Comparison of ENCODE assay signal across 20 cellular contexts in the genomic region with DNA sequence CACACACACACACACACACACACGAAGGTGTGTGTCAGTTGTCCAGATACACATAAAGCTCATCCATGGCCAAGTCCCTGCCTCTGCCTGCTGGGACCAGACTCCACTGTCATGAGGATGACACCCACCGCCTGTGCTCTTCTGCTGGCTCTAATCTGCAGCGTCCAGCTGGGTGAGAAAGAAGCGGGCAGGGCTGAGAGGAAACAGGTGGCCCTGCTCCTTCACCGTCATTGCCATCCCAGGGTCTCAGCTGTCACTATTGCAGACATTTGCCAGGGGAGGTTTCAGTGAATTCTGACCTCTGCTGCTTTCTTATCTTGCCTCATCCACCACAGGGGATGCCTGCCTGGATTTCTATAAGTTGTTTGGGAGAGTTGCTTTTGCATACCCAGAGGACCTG. TPM values are rescaled to one million over a fixed set of nuclear protein-coding genes. Genes with fewer than 3 reads are reported as not detected.
DNase-seq lines count a peak whose midpoint lies in the region; ATAC-seq and TF ChIP-seq lines count a peak whose summit lies in the region.
"Had no signal": no experiment of that assay in that cellular context is flagged by ENCODE, and none has a peak within 500 bp of the region (broad histone marks: within the 10 kb centered on the region; RNA-seq: fewer than 3 reads in every experiment).

No MANE protein-coding gene starts in this region.

- H3K27me3 ChIP-seq in SK-N-SH (ENCODE audit: insufficient read depth) (no peaks in the 10 kb centered on the region), GM23338 (ENCODE audit: insufficient read depth) (no peaks in the 10 kb centered on the region), H7 (ENCODE audit: control insufficient read depth, insufficient read depth, low read length) (no peaks in the 10 kb centered on the region)
- H3K27me3 ChIP-seq: ascending aorta, transverse colon had no signal

- no peaks in the 10 kb centered on the region for H3K9me3 ChIP-seq in SK-N-SH
- H3K9me3 ChIP-seq: ascending aorta, transverse colon had no signal

- no peak overlapping the region for H3K9ac ChIP-seq in SK-N-SH

- H3K36me3 Mint-ChIP-seq in GM23338 (ENCODE audit: low read depth), result no peaks in the 10 kb centered on the region
- H3K36me3 Mint-ChIP-seq: activated CD4-positive, alpha-beta memory T cell treated with anti-CD3 and anti-CD28 coated beads for 36 hours; activated naive CD8-positive, alpha-beta T cell treated with anti-CD3 and anti-CD28 coated beads for 36 hours; CD4-positive, CD25-positive, alpha-beta regulatory T cell had no signal

- CTCF ChIA-PET in SK-N-SH (lab: Yijun Ruan, JAX), result interaction anchor here (0.8 to 2.0 kb wide), 6 partner anchors 16 to 868 kb away, joined by 3 to 8 read pairs (median 4); no protein-coding TSS in a partner anchor

- peaks cover 2% of the 10 kb centered on the region for H3K27me3 Mint-ChIP-seq in GM23338 (ENCODE audit: insufficient read depth, low read depth, poor library complexity)
- H3K27me3 Mint-ChIP-seq: activated CD4-positive, alpha-beta memory T cell treated with anti-CD3 and anti-CD28 coated beads for 36 hours; activated naive CD8-positive, alpha-beta T cell treated with anti-CD3 and anti-CD28 coated beads for 36 hours had no signal

- peaks cover 16% of the 10 kb centered on the region; the same call in 2 of the 3 replicates for H3K9me3 Mint-ChIP-seq in GM23338
- H3K9me3 Mint-ChIP-seq: activated CD4-positive, alpha-beta memory T cell treated with anti-CD3 and anti-CD28 coated beads for 36 hours; activated naive CD8-positive, alpha-beta T cell treated with anti-CD3 and anti-CD28 coated beads for 36 hours; CD4-positive, CD25-positive, alpha-beta regulatory T cell had no signal

- no peaks in the 10 kb centered on the region for H3K4me1 Mint-ChIP-seq in GM23338
- H3K4me1 Mint-ChIP-seq: activated naive CD8-positive, alpha-beta T cell treated with anti-CD3 and anti-CD28 coated beads for 36 hours; CD4-positive, CD25-positive, alpha-beta regulatory T cell had no signal

- POLR2A ChIA-PET in SK-N-SH (lab: Yijun Ruan, JAX), result interaction anchor here (0.7 to 2.0 kb wide), 3 partner anchors 16 to 883 kb away, joined by 4 to 22 read pairs (median 4); partner anchors contain the start of genes SCGB2B2 and ZNF302

- DNase-seq in LNCaP clone FGC (ENCODE audit: low read depth) (no peak), SK-N-SH (peak; percentile 77), fibroblast of villous mesenchyme (ENCODE audit: low read depth) (peak; percentile 5), GM23338 (ENCODE audit: low spot score) (no peak), GM20000 (ENCODE audit: low spot score) (no peak), H7 (no peak)
- DNase-seq: activated CD4-positive, alpha-beta memory T cell treated with anti-CD3 and anti-CD28 coated beads for 36 hours; activated naive CD8-positive, alpha-beta T cell treated with anti-CD3 and anti-CD28 coated beads for 36 hours; CD4-positive, CD25-positive, alpha-beta regulatory T cell; islet precursor cell; NCI-H2171 treated with DMSO at 0.1 percent for 48 hours; SIG-M5; T-helper 1 cell; transverse colon had no signal

- H3K27ac ChIP-seq in C4-2B (peak overlapping the region; percentile 29), SK-N-SH (ENCODE audit: low read depth in 2 of 2, low read length in 1 of 2) (peak overlapping the region in 1 of 2 experiments; percentile 95; a peak in 2 of 4 replicates), GM23338 (ENCODE audit: low read depth) (no peak overlapping the region)
- H3K27ac ChIP-seq: ascending aorta, transverse colon had no signal

- H3F3A ChIP-seq in SK-N-SH (replicated peaks; ENCODE audit: insufficient read depth) (no peaks in the 10 kb centered on the region), GM23338 (replicated peaks; ENCODE audit: low read depth) (no peaks in the 10 kb centered on the region)

- no peak overlapping the region for H3K4me3 Mint-ChIP-seq in GM23338
- H3K4me3 Mint-ChIP-seq: activated CD4-positive, alpha-beta memory T cell treated with anti-CD3 and anti-CD28 coated beads for 36 hours; activated naive CD8-positive, alpha-beta T cell treated with anti-CD3 and anti-CD28 coated beads for 36 hours; CD4-positive, CD25-positive, alpha-beta regulatory T cell had no signal

- no peak overlapping the region for H3K27ac Mint-ChIP-seq in GM23338
- H3K27ac Mint-ChIP-seq: activated CD4-positive, alpha-beta memory T cell treated with anti-CD3 and anti-CD28 coated beads for 36 hours; activated naive CD8-positive, alpha-beta T cell treated with anti-CD3 and anti-CD28 coated beads for 36 hours had no signal

- H4K20me1 ChIP-seq in SK-N-SH (ENCODE audit: insufficient read depth) (no peaks in the 10 kb centered on the region), GM23338 (replicated peaks; ENCODE audit: insufficient read depth) (no peaks in the 10 kb centered on the region; the same call in none of the 2 replicates)

- TF ChIP-seq RAD21 in SK-N-SH (IDR thresholded peaks at IDR 0.05; ENCODE audit: low read length), result peak; percentile 14; the same call in 1 of the 2 replicates

- TF ChIP-seq EP300 in SK-N-SH (IDR thresholded peaks at IDR 0.05; ENCODE audit: borderline replicate concordance in 1 of 2, low read depth in 1 of 2, low read length in 1 of 2), result peak in 1 of 2 experiments; percentile 87; a peak in 2 of 4 replicates

- H3K4me1 ChIP-seq in SK-N-SH (ENCODE audit: control insufficient read depth in 1 of 2, insufficient read depth in 2 of 2, low read depth in 1 of 2, low read length in 1 of 2) (peaks cover 0 to 34% of the 10 kb centered on the region in 2 experiments; a peak in 2 of 4 replicates), GM23338 (ENCODE audit: insufficient read depth) (no peaks in the 10 kb centered on the region)
- H3K4me1 ChIP-seq: ascending aorta, transverse colon had no signal

- peak overlapping the region; percentile 31; the same call in 1 of the 2 replicates for H3K4me3 ChIP-seq in LNCaP clone FGC (ENCODE audit: low read depth, low read length)
- H3K4me3 ChIP-seq in SK-N-SH (ENCODE audit: low read depth in 2 of 2, low read length in 1 of 2), result no peak overlapping the region; a peak in 1 of 4 replicates
- H3K4me3 ChIP-seq in fibroblast of villous mesenchyme (ENCODE audit: low read depth, low read length), result no peak overlapping the region
- no peak overlapping the region for H3K4me3 ChIP-seq in GM23338
- no peak overlapping the region for H3K4me3 ChIP-seq in H7 (ENCODE audit: insufficient read depth, low read depth, low read length)
- H3K4me3 ChIP-seq: ascending aorta, lung, transverse colon had no signal

- 23% methylated on average over 4 of the region's 5 CpGs for WGBS in SK-N-SH (ENCODE audit: low lambda C conversion rate)

- no peaks in the 10 kb centered on the region for H3K36me3 ChIP-seq in SK-N-SH (replicated peaks in 1 of 2; ENCODE audit: control insufficient read depth in 1 of 2, insufficient read depth in 2 of 2, low read length in 1 of 2)
- no peaks in the 10 kb centered on the region for H3K36me3 ChIP-seq in GM23338 (ENCODE audit: insufficient read depth)
- H3K36me3 ChIP-seq in H7 (replicated peaks; ENCODE audit: control insufficient read depth, insufficient read depth, low read length), result no peaks in the 10 kb centered on the region
- H3K36me3 ChIP-seq: ascending aorta, transverse colon had no signal

- H2AFZ ChIP-seq in SK-N-SH (ENCODE audit: low read depth) (no peak overlapping the region), GM23338 (no peak overlapping the region)

- no peak overlapping the region for H3K4me2 ChIP-seq in SK-N-SH
- no peak overlapping the region for H3K4me2 ChIP-seq in GM23338

- no peaks in the 10 kb centered on the region for H3K9me2 ChIP-seq in SK-N-SH
- no peaks in the 10 kb centered on the region for H3K9me2 ChIP-seq in GM23338 (ENCODE audit: insufficient read depth)

- ATAC-seq in GM23338 (no peak), HG03175 (IDR thresholded peaks at IDR 0.05; ENCODE audit: unreplicated experiment) (no peak)

- TF ChIP-seq CTCF in C4-2B (conservative IDR thresholded peaks at IDR 0.05) (no peak), LNCaP clone FGC (IDR thresholded peaks at IDR 0.05; ENCODE audit: control insufficient read depth, extremely low read depth, insufficient read depth) (no peak), SK-N-SH (IDR thresholded peaks at IDR 0.05) (no peak), fibroblast of villous mesenchyme (IDR thresholded peaks at IDR 0.05; ENCODE audit: insufficient read depth, low read depth, low read length) (no peak), GM23338 (conservative IDR thresholded peaks at IDR 0.05; ENCODE audit: low read depth in 2 of 2) (no peak), GM20000 (IDR thresholded peaks at IDR 0.05; ENCODE audit: extremely low read depth, missing control alignments) (no peak)

- no peaks in the 10 kb centered on the region for H3K79me2 ChIP-seq in SK-N-SH (ENCODE audit: insufficient read depth)
- H3K79me2 ChIP-seq in GM23338 (replicated peaks; ENCODE audit: insufficient read depth), result no peaks in the 10 kb centered on the region

TF ChIP-seq in SK-N-SH, 30 proteins besides CTCF, POLR2A, EP300 and RAD21 (continues in another document):
- TF ChIP-seq EZH2phosphoT487 (IDR thresholded peaks at IDR 0.05; ENCODE audit: borderline replicate concordance, low read depth) (no peak), RCOR1 (IDR thresholded peaks at IDR 0.05; ENCODE audit: low read length) (peak; percentile 69; the same call in 1 of the 2 replicates), GABPA (IDR thresholded peaks at IDR 0.05; ENCODE audit: low read depth) (no peak), CHD2 (IDR thresholded peaks at IDR 0.05; ENCODE audit: low read length, partially characterized antibody) (peak; percentile 60)

TF ChIP-seq in GM23338, 12 proteins besides CTCF, POLR2A, EP300 and RAD21 (continues in another document):
- no peak for TF ChIP-seq POLR2AphosphoS5 (IDR thresholded peaks at IDR 0.05; ENCODE audit: low read depth)

RNA-seq across cellular contexts. Expression of gene SCGB2B2, which starts 31.4 kb away (rescaled TPM):
- polyA plus RNA-seq in SK-N-SH (2012; rRNA removed) (0.03 TPM in 2 replicates), GM23338 (2016; fragmentation: Nextera tagmentation; extraction: Ambion mirVana) (not detected in 2 replicates)
- polyA plus RNA-seq in SK-N-SH (2012; cell fraction: cytosol; rRNA removed), result 0.01 TPM in 2 replicates
- polyA plus RNA-seq in SK-N-SH (2012; cell fraction: nucleus; rRNA removed), result 0.25 and 0.32 TPM in 2 replicates
- under 0.01 TPM in 2 replicates for total RNA-seq in fibroblast of villous mesenchyme
- total RNA-seq in GM23338 (2014; rRNA removed; shearing (Covaris generic)), result 0.28 TPM in 1 of 2 replicates, not detected in the other
- not detected in 2 replicates for total RNA-seq in H7 (2014; rRNA removed; shearing (Covaris generic))
- total RNA-seq: ascending aorta, dermis microvascular lymphatic vessel endothelial cell had no signal
- polyA plus RNA-seq: fibroblast of lung had no signal

RNA-seq across cellular contexts. Expression of gene ZNF302, which starts 31.9 kb away (rescaled TPM):
- 14.3 and 17.9 TPM in 2 replicates for polyA plus RNA-seq in SK-N-SH (2012; rRNA removed)
- 11.1 and 11.6 TPM in 2 replicates for polyA plus RNA-seq in SK-N-SH (2012; cell fraction: cytosol; rRNA removed)
- polyA plus RNA-seq in SK-N-SH (2012; cell fraction: nucleus; rRNA removed), result 53.3 and 61.2 TPM in 2 replicates
- total RNA-seq in fibroblast of villous mesenchyme, result 13.2 and 15.1 TPM in 2 replicates
- 24.8 and 27.4 TPM in 2 replicates for total RNA-seq in GM23338 (2014; rRNA removed; shearing (Covaris generic))
- polyA plus RNA-seq in GM23338 (2016; fragmentation: Nextera tagmentation; extraction: Ambion mirVana), result 13.9 and 16.6 TPM in 2 replicates
- 11.5 and 16.3 TPM in 2 replicates for total RNA-seq in H7 (2014; rRNA removed; shearing (Covaris generic))

Comparison
In these comparisons a context has a peak if more than half of its experiments do, and no peak if none do; other contexts are left out.
1. DNase-seq: peak in SK-N-SH (single experiment) and fibroblast of villous mesenchyme (single experiment); none in LNCaP clone FGC (single experiment), GM23338 (single experiment), GM20000 (single experiment) and H7 (single experiment).